In genomic region chr1:245337829-245338484, GRCh38 we compare ENCODE assay signal across 13 cellular contexts.
DNase-seq lines count a peak whose midpoint lies in the region; TF ChIP-seq lines count a peak whose summit lies in the region.
"Had no signal": no experiment of that assay in that cellular context is flagged by ENCODE, and none has a peak within 500 bp of the region (broad histone marks: within the 10 kb centered on the region; RNA-seq: fewer than 3 reads in every experiment).

No MANE protein-coding gene starts in this region.

- peaks cover 26% of the 10 kb centered on the region for H3K4me1 Mint-ChIP-seq in activated T-cell treated with anti-CD3 and anti-CD28 coated beads, Interleukin-2, amount 50 U/mL, for 24 hours (ENCODE audit: low read depth)
- H3K4me1 Mint-ChIP-seq in chondrocyte (ENCODE audit: low read depth): peaks cover 7% of the 10 kb centered on the region

- no peak overlapping the region for H2BK12ac ChIP-seq in neuronal stem cell (ENCODE audit: low read length)

- no peak overlapping the region for H3K9ac ChIP-seq in neuronal stem cell (ENCODE audit: low read depth, low read length, poor library complexity)

- H3K4me3 Mint-ChIP-seq in activated T-cell treated with anti-CD3 and anti-CD28 coated beads, Interleukin-2, amount 50 U/mL, for 24 hours: peak overlapping the region; percentile 1
- no peak overlapping the region for H3K4me3 Mint-ChIP-seq in chondrocyte (ENCODE audit: unreplicated experiment)

- H3K36me3 Mint-ChIP-seq in activated T-cell treated with anti-CD3 and anti-CD28 coated beads, Interleukin-2, amount 50 U/mL, for 24 hours (ENCODE audit: low read depth): no peaks in the 10 kb centered on the region
- H3K36me3 Mint-ChIP-seq in chondrocyte (ENCODE audit: low read depth): peaks cover 12% of the 10 kb centered on the region

- no peaks in the 10 kb centered on the region for H3K36me3 ChIP-seq in neuronal stem cell (replicated peaks in 1 of 2; ENCODE audit: control insufficient read depth in 2 of 2, insufficient read depth in 2 of 2, low read length in 2 of 2)
- H3K36me3 ChIP-seq: vagina had no signal

- no peak overlapping the region for H2BK5ac ChIP-seq in neuronal stem cell (ENCODE audit: low read length)

- H3K4me3 ChIP-seq in neuronal stem cell (ENCODE audit: low read length in 2 of 2): no peak overlapping the region
- H3K4me3 ChIP-seq: body of pancreas, vagina had no signal

- no peaks in the 10 kb centered on the region for H3K27me3 ChIP-seq in neuronal stem cell (ENCODE audit: control insufficient read depth in 3 of 3, insufficient read depth in 3 of 3, low read depth in 1 of 3, low read length in 3 of 3)
- H3K27me3 ChIP-seq: body of pancreas, vagina had no signal

- H3K14ac ChIP-seq in neuronal stem cell (ENCODE audit: low read length): no peak overlapping the region

- no peak overlapping the region for H4K8ac ChIP-seq in neuronal stem cell (ENCODE audit: low read depth, low read length)

- peak overlapping the region; percentile 73 for H2AFZ ChIP-seq in neuronal stem cell (ENCODE audit: low read length)

- no peak overlapping the region for H2BK15ac ChIP-seq in neuronal stem cell (ENCODE audit: low read length)

- no peak for DNase-seq in activated T-cell treated with anti-CD3 and anti-CD28 coated beads, Interleukin-2, amount 50 U/mL, for 24 hours
- DNase-seq in activated T-cell treated with anti-CD3 and anti-CD28 coated beads, Interleukin-2, amount 50 U/mL, for 1 hour: no peak
- DNase-seq in NOMO-1 treated with dmso at 0.1 percent for 144 hours (lab: John Stamatoyannopoulos, UW; ENCODE audit: unreplicated experiment) (peak; percentile 13), chondrocyte (ENCODE audit: low spot score) (no peak), neuronal stem cell (ENCODE audit: low spot score) (no peak), GM10266 (ENCODE audit: extremely low spot score) (no peak), SW480 (ENCODE audit: low spot score) (no peak), NCI-H345 treated with DMSO at 0.1 percent for 48 hours (lab: John Stamatoyannopoulos, UW; ENCODE audit: unreplicated experiment) (no peak)
- DNase-seq: ACHN, body of pancreas, hypothalamus, NCI-H2171 had no signal

- H4K91ac ChIP-seq in neuronal stem cell (ENCODE audit: low read depth, low read length, poor library complexity): no peak overlapping the region

- no peaks in the 10 kb centered on the region for H3K9me3 ChIP-seq in neuronal stem cell (replicated peaks in 1 of 2; ENCODE audit: control insufficient read depth in 2 of 2, insufficient read depth in 1 of 2, low read depth in 1 of 2, low read length in 2 of 2)
- H3K9me3 ChIP-seq: body of pancreas, vagina had no signal

- no peaks in the 10 kb centered on the region for H3K9me3 Mint-ChIP-seq in activated T-cell treated with anti-CD3 and anti-CD28 coated beads, Interleukin-2, amount 50 U/mL, for 24 hours
- H3K9me3 Mint-ChIP-seq in chondrocyte (ENCODE audit: low read depth): no peaks in the 10 kb centered on the region

- H3K79me1 ChIP-seq in neuronal stem cell (ENCODE audit: low read depth, low read length): no peaks in the 10 kb centered on the region

- H3K23ac ChIP-seq in neuronal stem cell (ENCODE audit: low read depth, low read length, poor library complexity): no peak overlapping the region

- no peak overlapping the region for H3K27ac ChIP-seq in neuronal stem cell (replicated peaks; ENCODE audit: low read length)
- H3K27ac ChIP-seq: body of pancreas, vagina had no signal

- H3K4ac ChIP-seq in neuronal stem cell (ENCODE audit: low read length): no peak overlapping the region

- peaks cover 17% of the 10 kb centered on the region for H3K27me3 Mint-ChIP-seq in activated T-cell treated with anti-CD3 and anti-CD28 coated beads, Interleukin-2, amount 50 U/mL, for 24 hours
- H3K27me3 Mint-ChIP-seq in chondrocyte (ENCODE audit: low read depth): no peaks in the 10 kb centered on the region

- WGBS in neuronal stem cell (ENCODE audit: extremely low coverage in 2 of 2, insufficient read length in 2 of 2, insufficient replicate concordance in 1 of 2), 2 donors: no CpG with 5 or more reads among the region's 10 CpGs

- no peak overlapping the region for H3K18ac ChIP-seq in neuronal stem cell (ENCODE audit: low read length)

- H3K4me1 ChIP-seq in neuronal stem cell (ENCODE audit: control insufficient read depth in 2 of 2, insufficient read depth in 1 of 2, low read depth in 1 of 2, low read length in 2 of 2): peaks cover 0 to 7% of the 10 kb centered on the region in 2 donors
- H3K4me1 ChIP-seq: body of pancreas, vagina had no signal

- no peak overlapping the region for H2BK120ac ChIP-seq in neuronal stem cell (ENCODE audit: low read depth, low read length)

- H3K27ac Mint-ChIP-seq in activated T-cell treated with anti-CD3 and anti-CD28 coated beads, Interleukin-2, amount 50 U/mL, for 24 hours: peak overlapping the region; percentile 11
- peak overlapping the region; percentile 3 for H3K27ac Mint-ChIP-seq in chondrocyte (ENCODE audit: unreplicated experiment)

- TF ChIP-seq CTCF in chondrocyte (IDR thresholded peaks at IDR 0.05) (no peak), GM10266 (IDR thresholded peaks at IDR 0.05; ENCODE audit: control insufficient read depth, insufficient read depth, low read depth, missing control alignments) (no peak)

- no peak overlapping the region for H2AK5ac ChIP-seq in neuronal stem cell (ENCODE audit: low read depth, low read length)

- no peak overlapping the region for H3K4me2 ChIP-seq in neuronal stem cell (ENCODE audit: insufficient read depth, low read length, poor library complexity, severe bottlenecking)
